ENCODE assay signal across 1 cellular context in genomic region chr2:202687276-202687675, GRCh38.
TF ChIP-seq lines count a peak whose summit lies in the region.

No MANE protein-coding gene starts in this region.

TF ChIP-seq in endothelial cell of umbilical vein, 7 proteins besides CTCF, POLR2A, EP300 and RAD21:
- TF ChIP-seq FOS (IDR thresholded peaks at IDR 0.05; ENCODE audit: borderline replicate concordance, insufficient read depth, low read length) (peak; percentile 26), EZH2 (IDR thresholded peaks at IDR 0.05; ENCODE audit: borderline replicate concordance, low read depth, low read length, severe bottlenecking) (no peak)
